Comparison of ENCODE assay signal across 23 cellular contexts in genomic region chr9:947985-948384, GRCh38. TPM values are rescaled to one million over a fixed set of nuclear protein-coding genes. Genes with fewer than 3 reads are reported as not detected.
"Had no signal": no experiment of that assay in that cellular context is flagged by ENCODE, and none has a peak within 500 bp of the region (broad histone marks: within the 10 kb centered on the region; RNA-seq: fewer than 3 reads in every experiment).

No MANE protein-coding gene starts in this region.

- DNase-seq: NCI-H1092, NCI-H1105 treated with DMSO at 0.1 percent for 48 hours, NCI-H1417 treated with DMSO at 0.1 percent for 48 hours, NCI-H187, NCI-H2081 treated with DMSO at 0.1 percent for 48 hours, NCI-H2171, NCI-H226, NCI-H446, NCI-H510A, NCI-H524 treated with DMSO at 0.1 percent for 48 hours, NCI-H69, NCI-H774, SHP77, SK-N-SH, SW 1271 had no signal

- H3K27ac ChIP-seq: HL-60, KMS-11, RWPE1 had no signal

- ATAC-seq: K562, Panc1 had no signal

- H3K9me3 ChIP-seq: SK-N-SH had no signal

- H3K4me3 ChIP-seq: K562 had no signal

RNA-seq across cellular contexts. Expression of gene DMRT3, which starts 28.5 kb away (rescaled TPM):
- total RNA-seq: K562, LHCN-M2, MCF 10A, SK-MEL-5 had no signal
